ENCODE assay signal across 14 cellular contexts in the genomic region with DNA sequence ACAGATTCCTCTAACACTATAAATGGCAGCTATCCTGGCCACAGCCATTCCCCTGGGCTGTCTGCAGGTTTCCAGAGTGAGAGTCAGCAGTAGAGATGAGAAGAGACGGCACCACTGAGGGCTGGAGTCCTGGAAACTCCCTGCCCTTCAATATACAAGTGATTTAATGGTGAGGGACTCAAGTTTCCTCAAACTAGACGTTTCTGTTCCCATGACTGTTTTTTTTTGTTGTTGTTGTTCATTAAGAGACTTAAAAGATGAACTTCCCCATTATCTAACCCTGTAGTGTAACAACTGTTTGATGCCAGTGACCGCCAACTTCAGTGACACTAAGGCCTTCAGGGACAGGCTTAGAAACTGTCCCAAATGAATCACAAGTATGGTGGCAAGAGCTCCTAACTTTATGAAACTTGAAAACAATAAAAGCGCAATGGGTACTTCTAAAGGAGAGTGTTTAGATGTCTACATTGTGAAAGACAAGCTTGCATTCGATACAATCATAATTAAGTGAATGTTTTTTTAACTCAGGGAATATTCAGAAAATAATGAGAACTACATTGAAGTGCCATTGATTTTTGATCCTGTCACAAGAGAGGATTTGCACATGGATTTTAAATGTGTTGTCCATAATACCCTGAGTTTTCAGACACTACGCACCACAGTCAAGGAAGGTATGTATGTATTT. TPM values are rescaled to one million over a fixed set of nuclear protein-coding genes. Genes with fewer than 3 reads are reported as not detected.
DNase-seq lines count a peak whose midpoint lies in the region; ATAC-seq, FAIRE-seq and TF ChIP-seq lines count a peak whose summit lies in the region.
"Had no signal": no experiment of that assay in that cellular context is flagged by ENCODE, and none has a peak within 500 bp of the region (broad histone marks: within the 10 kb centered on the region; RNA-seq: fewer than 3 reads in every experiment).

No MANE protein-coding gene starts in this region.

- H3K36me3 ChIP-seq in pancreas: no peaks in the 10 kb centered on the region

- ATAC-seq in GM18520 (IDR thresholded peaks at IDR 0.05; ENCODE audit: unreplicated experiment) (peak; percentile 49), GM21825 (IDR thresholded peaks at IDR 0.05; ENCODE audit: unreplicated experiment) (peak; percentile 53), HG03521 (IDR thresholded peaks at IDR 0.05; ENCODE audit: unreplicated experiment) (peak; percentile 40), pancreas (peak in 1 of 4 donors; percentile 37)
- ATAC-seq in CD4-positive, alpha-beta T cell (ENCODE audit: poor library complexity): no peak
- ATAC-seq: activated T-cell treated with anti-CD3 and anti-CD28 coated beads, Interleukin-2, amount 50 U/mL, for 4 hours; SK-N-SH treated with all-trans-retinoic acid at 6 μM for 48 hours had no signal

- H3K4me3 ChIP-seq in pancreas (no peak overlapping the region), foreskin fibroblast (ENCODE audit: low read depth in 1 of 2, low read length in 2 of 2) (no peak overlapping the region)
- H3K4me3 ChIP-seq: dorsolateral prefrontal cortex had no signal

- no peaks in the 10 kb centered on the region for H3K27me3 ChIP-seq in pancreas
- no peaks in the 10 kb centered on the region for H3K27me3 ChIP-seq in CD4-positive, alpha-beta T cell (ENCODE audit: control insufficient read depth, insufficient read depth, low read length)
- H3K27me3 ChIP-seq: dorsolateral prefrontal cortex had no signal

- no peak for DNase-seq in pancreas
- DNase-seq in foreskin fibroblast: no peak
- no peak for DNase-seq in CD4-positive, alpha-beta T cell
- DNase-seq in SIG-M5 (lab: John Stamatoyannopoulos, UW): no peak
- no peak for DNase-seq in NCI-H2107 treated with DMSO at 0.1 percent for 48 hours (lab: John Stamatoyannopoulos, UW; ENCODE audit: unreplicated experiment)
- DNase-seq: activated T-cell treated with anti-CD3 and anti-CD28 coated beads, Interleukin-2, amount 50 U/mL, for 4 hours; dorsolateral prefrontal cortex; NCI-H187 treated with DMSO at 0.1 percent for 48 hours; retina had no signal

- POLR2A ChIA-PET in CD4-positive, alpha-beta T cell (lab: Charles Lee): interaction anchor here (0.9 to 1.5 kb wide), 2 partner anchors 57 to 216 kb away, joined by 3 to 4 read pairs; no protein-coding TSS in a partner anchor

- no peaks in the 10 kb centered on the region for H3K36me3 Mint-ChIP-seq in CD4-positive, alpha-beta T cell (ENCODE audit: low read depth)

- intact Hi-C loops in pancreas (cut with DNase I): loop anchor here in 1 of 3 donors (10.0 kb wide), 1 partner anchor 119 kb away; the partner anchor contains the start of gene IL1R1
- intact Hi-C loops in CD4-positive, alpha-beta T cell (cut with DNase I, micrococcal nuclease): loop anchor here (10.0 kb wide), 1 partner anchor 139 kb away; no protein-coding TSS in a partner anchor

- TF ChIP-seq CTCF in pancreas (IDR thresholded peaks at IDR 0.05): no peak
- TF ChIP-seq CTCF in foreskin fibroblast (IDR thresholded peaks at IDR 0.05; ENCODE audit: low read depth, low read length): no peak
- TF ChIP-seq CTCF in CD4-positive, alpha-beta T cell (IDR thresholded peaks at IDR 0.05): no peak

- no peaks in the 10 kb centered on the region for H3K9me3 Mint-ChIP-seq in CD4-positive, alpha-beta T cell
- H3K9me3 Mint-ChIP-seq: activated T-cell treated with anti-CD3 and anti-CD28 coated beads, Interleukin-2, amount 50 U/mL, for 4 hours; stimulated activated naive CD8-positive, alpha-beta T cell treated with anti-CD3 and anti-CD28 coated beads, Interleukin-15, Interleukin-2, amounts not matched to agents 100 ng/mL and 50 ng/mL, for 24 hours had no signal

- no peak for FAIRE-seq in pancreas (lab: Jason Lieb, UNC)

- 74 to 81% methylated on average over 6 of the region's 6 CpGs for WGBS in pancreas, 2 donors

- H3K9me3 ChIP-seq in pancreas: no peaks in the 10 kb centered on the region
- H3K9me3 ChIP-seq in CD4-positive, alpha-beta T cell (ENCODE audit: control insufficient read depth, low read length): no peaks in the 10 kb centered on the region

- H3K27ac Mint-ChIP-seq in CD4-positive, alpha-beta T cell: no peak overlapping the region
- H3K27ac Mint-ChIP-seq: stimulated activated naive CD8-positive, alpha-beta T cell treated with anti-CD3 and anti-CD28 coated beads, Interleukin-15, Interleukin-2, amounts not matched to agents 100 ng/mL and 50 ng/mL, for 24 hours had no signal

- CTCF ChIA-PET in CD4-positive, alpha-beta T cell (lab: Charles Lee): interaction anchor here (1.0 to 3.1 kb wide), 2 partner anchors 215 to 525 kb away, joined by 3 to 12 read pairs; no protein-coding TSS in a partner anchor

- H3K4me3 Mint-ChIP-seq in CD4-positive, alpha-beta T cell: no peak overlapping the region
- H3K4me3 Mint-ChIP-seq: activated T-cell treated with anti-CD3 and anti-CD28 coated beads, Interleukin-2, amount 50 U/mL, for 4 hours; stimulated activated naive CD8-positive, alpha-beta T cell treated with anti-CD3 and anti-CD28 coated beads, Interleukin-15, Interleukin-2, amounts not matched to agents 100 ng/mL and 50 ng/mL, for 24 hours had no signal

- H3K27me3 Mint-ChIP-seq in CD4-positive, alpha-beta T cell: no peaks in the 10 kb centered on the region

- peaks cover 0 to 11% (median 3%) of the 10 kb centered on the region in 3 donors for H3K4me1 ChIP-seq in pancreas

- peak overlapping the region in 3 of 4 donors; percentile 46 to 73 (median 65) for H3K27ac ChIP-seq in pancreas
- no peak overlapping the region for H3K27ac ChIP-seq in CD4-positive, alpha-beta T cell (ENCODE audit: low read depth, low read length)
- H3K27ac ChIP-seq: dorsolateral prefrontal cortex had no signal

- H3K4me1 Mint-ChIP-seq in CD4-positive, alpha-beta T cell (ENCODE audit: low read depth): peaks cover 3% of the 10 kb centered on the region

RNA-seq across cellular contexts. Expression of gene IL1R2, which starts 34.0 kb away (rescaled TPM):
- 1 to 10 TPM in 5 of 6 donors, under 1 TPM in 1; 0.39 to 3.8 (median 1.7) TPM for total RNA-seq in pancreas
- 1 to 10 TPM in 1 of 2 donors, under 1 TPM in 1; 0.70 to 1.9 TPM for polyA plus RNA-seq in pancreas
- total RNA-seq in CD4-positive, alpha-beta T cell: under 1 TPM; 0.31 to 0.47 TPM
